ENCODE assay signal across 8 cellular contexts in genomic region chr19:40466219-40467006, GRCh38. TPM values are rescaled to one million over a fixed set of nuclear protein-coding genes. Genes with fewer than 3 reads are reported as not detected.
A peak's percentile ranks its signal among the peaks of the same experiment; 100 is the strongest.
DNase-seq lines count a peak whose midpoint lies in the region; ATAC-seq and TF ChIP-seq lines count a peak whose summit lies in the region.

SPTBN4 (plus strand) TSS chr19:40467001; CDS start chr19:40472622, 5,621 bp downstream.

- H3K27ac Mint-ChIP-seq in activated CD4-positive, alpha-beta memory T cell treated with anti-CD3 and anti-CD28 coated beads for 36 hours = peak within 1 kb of the TSS; percentile 68
- H3K27ac Mint-ChIP-seq in endothelial cell (ENCODE audit: unreplicated experiment) (no peak within 1 kb of the TSS), nephron (peak within 1 kb of the TSS in 1 of 3 experiments; percentile 13)
- peak within 1 kb of the TSS; percentile 27 to 89 for H3K27ac Mint-ChIP-seq in stimulated activated naive CD8-positive, alpha-beta T cell treated with anti-CD3 and anti-CD28 coated beads, Interleukin-15, amount 100 ng/mL, for 72 hours

- TF ChIP-seq CTCF in endothelial cell (IDR thresholded peaks at IDR 0.05; ENCODE audit: unreplicated experiment) (no peak), nephron (IDR thresholded peaks at IDR 0.05; ENCODE audit: unreplicated experiment in 3 of 3) (no peak)

- H3K9me3 Mint-ChIP-seq in activated CD4-positive, alpha-beta memory T cell treated with anti-CD3 and anti-CD28 coated beads for 36 hours = no peaks in the 10 kb centered on the region
- H3K9me3 Mint-ChIP-seq in endothelial cell (ENCODE audit: unreplicated experiment) (no peaks in the 10 kb centered on the region), nephron (no peaks in the 10 kb centered on the region)
- no peaks in the 10 kb centered on the region for H3K9me3 Mint-ChIP-seq in stimulated activated naive CD8-positive, alpha-beta T cell treated with anti-CD3 and anti-CD28 coated beads, Interleukin-15, amount 100 ng/mL, for 72 hours

- peak; percentile 90 for DNase-seq in activated CD4-positive, alpha-beta memory T cell treated with anti-CD3 and anti-CD28 coated beads for 36 hours
- DNase-seq in endothelial cell (ENCODE audit: low spot score) (no peak), OCI-M2 (lab: John Stamatoyannopoulos, UW; ENCODE audit: unreplicated experiment) (no peak)
- no peak for DNase-seq in stimulated activated naive CD8-positive, alpha-beta T cell treated with anti-CD3 and anti-CD28 coated beads, Interleukin-15, amount 100 ng/mL, for 72 hours

- CTCF ChIA-PET in activated CD4-positive, alpha-beta memory T cell treated with anti-CD3 and anti-CD28 coated beads for 36 hours (lab: Charles Lee) = interaction anchor here (0.6 to 4.1 kb wide), 9 partner anchors 11 to 168 kb away, joined by 3 to 32 read pairs (median 13); partner anchors contain the start of gene SERTAD3

- H3K4me3 Mint-ChIP-seq in activated CD4-positive, alpha-beta memory T cell treated with anti-CD3 and anti-CD28 coated beads for 36 hours = peak within 1 kb of the TSS; percentile 76
- H3K4me3 Mint-ChIP-seq in endothelial cell (ENCODE audit: unreplicated experiment) = peak within 1 kb of the TSS; percentile 85
- peak within 1 kb of the TSS; percentile 79 to 90 (median 85) for H3K4me3 Mint-ChIP-seq in nephron
- H3K4me3 Mint-ChIP-seq in stimulated activated naive CD8-positive, alpha-beta T cell treated with anti-CD3 and anti-CD28 coated beads, Interleukin-15, amount 100 ng/mL, for 72 hours = peak within 1 kb of the TSS; percentile 84 to 87

- peak; percentile 34 for ATAC-seq in GM18520 (IDR thresholded peaks at IDR 0.05; ENCODE audit: unreplicated experiment)
- ATAC-seq in HG03139 (IDR thresholded peaks at IDR 0.05; ENCODE audit: unreplicated experiment) = peak; percentile 23
- ATAC-seq in stimulated activated naive CD8-positive, alpha-beta T cell treated with anti-CD3 and anti-CD28 coated beads, Interleukin-15, amount 100 ng/mL, for 72 hours = peak; percentile 82
- ATAC-seq in GM21423 (IDR thresholded peaks at IDR 0.05; ENCODE audit: unreplicated experiment) = no peak

- peaks cover 31% of the 10 kb centered on the region for H3K4me1 Mint-ChIP-seq in activated CD4-positive, alpha-beta memory T cell treated with anti-CD3 and anti-CD28 coated beads for 36 hours (ENCODE audit: low read depth)
- H3K4me1 Mint-ChIP-seq in endothelial cell (ENCODE audit: unreplicated experiment) (peaks cover 10% of the 10 kb centered on the region), nephron (peaks cover 19% of the 10 kb centered on the region)
- H3K4me1 Mint-ChIP-seq in stimulated activated naive CD8-positive, alpha-beta T cell treated with anti-CD3 and anti-CD28 coated beads, Interleukin-15, amount 100 ng/mL, for 72 hours = peaks cover 28% of the 10 kb centered on the region

- intact Hi-C loops in activated CD4-positive, alpha-beta memory T cell treated with anti-CD3 and anti-CD28 coated beads for 36 hours (cut with micrococcal nuclease) = loop anchor here (1.0 to 10.0 kb wide), 5 partner anchors 10 to 288 kb away; partner anchors contain the start of genes ACTMAP, C19orf47, PLD3 and SNRPA

- POLR2A ChIA-PET in activated CD4-positive, alpha-beta memory T cell treated with anti-CD3 and anti-CD28 coated beads for 36 hours (lab: Charles Lee) = interaction anchor here (0.7 to 4.3 kb wide), 4 partner anchors 10 to 118 kb away, joined by 3 to 20 read pairs (median 4); partner anchors contain the start of genes C19orf47, PLD3 and SERTAD3

- peaks cover 10% of the 10 kb centered on the region for H3K27me3 Mint-ChIP-seq in activated CD4-positive, alpha-beta memory T cell treated with anti-CD3 and anti-CD28 coated beads for 36 hours
- H3K27me3 Mint-ChIP-seq in endothelial cell (ENCODE audit: unreplicated experiment) (peaks cover 14% of the 10 kb centered on the region), nephron (ENCODE audit: low read depth) (peaks cover 30% of the 10 kb centered on the region)
- peaks cover 9% of the 10 kb centered on the region for H3K27me3 Mint-ChIP-seq in stimulated activated naive CD8-positive, alpha-beta T cell treated with anti-CD3 and anti-CD28 coated beads, Interleukin-15, amount 100 ng/mL, for 72 hours

- H3K36me3 Mint-ChIP-seq in activated CD4-positive, alpha-beta memory T cell treated with anti-CD3 and anti-CD28 coated beads for 36 hours = peaks cover 5% of the 10 kb centered on the region
- H3K36me3 Mint-ChIP-seq in endothelial cell (ENCODE audit: low read depth, unreplicated experiment) (peaks cover 4% of the 10 kb centered on the region), nephron (ENCODE audit: low read depth) (no peaks in the 10 kb centered on the region)

RNA-seq across cellular contexts. Expression of gene SPTBN4, which starts in this region (rescaled TPM):
- total RNA-seq in activated CD4-positive, alpha-beta memory T cell treated with anti-CD3 and anti-CD28 coated beads for 36 hours = 1 to 10 TPM in 1 of 2 experiments, under 1 TPM in 1; 0.53 to 1.2 TPM
- 0.49 TPM for total RNA-seq in endothelial cell (ENCODE audit: unreplicated experiment)
